In the genomic region with DNA sequence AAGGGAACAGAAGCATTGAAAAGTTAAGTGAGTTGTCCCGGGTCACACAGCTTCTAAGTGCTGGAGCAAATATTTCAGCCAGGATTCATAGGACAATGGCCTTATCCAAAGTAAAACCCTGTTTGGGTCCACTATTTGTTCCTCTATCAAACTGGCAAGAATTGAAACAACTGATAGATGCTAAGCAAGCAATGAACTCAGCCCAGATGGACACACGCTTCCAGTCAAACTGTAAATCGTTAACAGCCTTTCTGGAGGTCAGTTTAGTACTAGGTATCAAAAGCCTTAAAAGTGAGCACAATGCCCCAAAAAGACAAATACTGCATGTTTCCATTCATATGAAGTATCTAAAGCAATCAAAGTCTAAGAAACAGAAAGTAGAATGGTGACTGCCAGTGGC, we compare ENCODE assay signal across 9 cellular contexts. TPM values are rescaled to one million over a fixed set of nuclear protein-coding genes. Genes with fewer than 3 reads are reported as not detected.
A peak's percentile ranks its signal among the peaks of the same experiment; 100 is the strongest.
DNase-seq lines count a peak whose midpoint lies in the region; ATAC-seq and TF ChIP-seq lines count a peak whose summit lies in the region.
"Had no signal": no experiment of that assay in that cellular context is flagged by ENCODE, and none has a peak within 500 bp of the region (broad histone marks: within the 10 kb centered on the region; RNA-seq: fewer than 3 reads in every experiment).

No MANE protein-coding gene starts in this region.

- H3K9me3 ChIP-seq in breast epithelium (no peaks in the 10 kb centered on the region), upper lobe of right lung (no peaks in the 10 kb centered on the region)
- H3K9me3 ChIP-seq: BE2C had no signal

- peak overlapping the region; percentile 71 for H3K4me3 Mint-ChIP-seq in MCF 10A (ENCODE audit: unreplicated experiment)
- H3K4me3 Mint-ChIP-seq in activated naive CD8-positive, alpha-beta T cell treated with anti-CD3 and anti-CD28 coated beads, Interleukin-2, amount 10 ng/mL, durations not matched to agents 7 days and 5 days = peak overlapping the region; percentile 86
- H3K4me3 Mint-ChIP-seq in mesothelial cell of epicardium = peak overlapping the region; percentile 65
- H3K4me3 Mint-ChIP-seq in stimulated activated memory B cell treated with anti-CD40 and anti-IgM and Interleukin-4, amounts not matched to agents 10 μg/mL and 1 μg/mL and 100 μg/mL, for 72 hours = no peak overlapping the region

- H3K9me3 Mint-ChIP-seq in MCF 10A (ENCODE audit: unreplicated experiment) = no peaks in the 10 kb centered on the region
- H3K9me3 Mint-ChIP-seq in activated naive CD8-positive, alpha-beta T cell treated with anti-CD3 and anti-CD28 coated beads, Interleukin-2, amount 10 ng/mL, durations not matched to agents 7 days and 5 days = no peaks in the 10 kb centered on the region
- peaks cover 5% of the 10 kb centered on the region for H3K9me3 Mint-ChIP-seq in mesothelial cell of epicardium
- H3K9me3 Mint-ChIP-seq in stimulated activated memory B cell treated with anti-CD40 and anti-IgM and Interleukin-4, amounts not matched to agents 10 μg/mL and 1 μg/mL and 100 μg/mL, for 72 hours = no peaks in the 10 kb centered on the region

- peak overlapping the region in 1 of 3 donors; percentile 68 for H3K4me3 ChIP-seq in breast epithelium
- H3K4me3 ChIP-seq in upper lobe of right lung = peak overlapping the region; percentile 76

- DNase-seq in MCF 10A (ENCODE audit: unreplicated experiment) = no peak
- DNase-seq in breast epithelium (ENCODE audit: low spot score in 2 of 2) = no peak
- no peak for DNase-seq in activated naive CD8-positive, alpha-beta T cell treated with anti-CD3 and anti-CD28 coated beads, Interleukin-2, amount 10 ng/mL, durations not matched to agents 7 days and 5 days
- DNase-seq in mesothelial cell of epicardium (ENCODE audit: low spot score in 2 of 2, unreplicated experiment in 2 of 2) = no peak
- no peak for DNase-seq in upper lobe of right lung
- DNase-seq: BE2C had no signal

- no TSS peak for BruUV-seq in MCF 10A (replicated peaks; lab: Mats Ljungman, UMichigan)

- H3K27ac ChIP-seq in breast epithelium (no peak overlapping the region), upper lobe of right lung (no peak overlapping the region)

- H3K27me3 Mint-ChIP-seq in MCF 10A (ENCODE audit: insufficient read depth, unreplicated experiment) (no peaks in the 10 kb centered on the region), mesothelial cell of epicardium (ENCODE audit: low read depth) (no peaks in the 10 kb centered on the region)
- H3K27me3 Mint-ChIP-seq in activated naive CD8-positive, alpha-beta T cell treated with anti-CD3 and anti-CD28 coated beads, Interleukin-2, amount 10 ng/mL, durations not matched to agents 7 days and 5 days = peaks cover 2% of the 10 kb centered on the region
- no peaks in the 10 kb centered on the region for H3K27me3 Mint-ChIP-seq in stimulated activated memory B cell treated with anti-CD40 and anti-IgM and Interleukin-4, amounts not matched to agents 10 μg/mL and 1 μg/mL and 100 μg/mL, for 72 hours

- TF ChIP-seq POLR2A in breast epithelium (IDR thresholded peaks at IDR 0.05) = no peak

- POLR2A ChIA-PET in MCF 10A (lab: Yijun Ruan, JAX) = interaction anchor here (0.8 to 11.5 kb wide), 7 partner anchors 9 to 136 kb away, joined by 3 to 88 read pairs (median 4); a partner anchor contains a TSS
- POLR2A ChIA-PET in activated naive CD8-positive, alpha-beta T cell treated with anti-CD3 and anti-CD28 coated beads, Interleukin-2, amount 10 ng/mL, durations not matched to agents 7 days and 5 days (lab: Charles Lee) = interaction anchor here (0.5 to 3.8 kb wide), 5 partner anchors 17 to 1820 kb away, joined by 3 to 30 read pairs (median 4); a partner anchor contains a TSS

- CTCF ChIA-PET in MCF 10A (lab: Yijun Ruan, JAX) = no interaction called here

- ATAC-seq in activated naive CD8-positive, alpha-beta T cell treated with anti-CD3 and anti-CD28 coated beads, Interleukin-2, amount 10 ng/mL, durations not matched to agents 7 days and 5 days (ENCODE audit: low read depth) = no peak
- no peak for ATAC-seq in upper lobe of right lung
- ATAC-seq in stimulated activated memory B cell treated with anti-CD40 and anti-IgM and Interleukin-4, amounts not matched to agents 10 μg/mL and 1 μg/mL and 100 μg/mL, for 72 hours = no peak
- no peak for ATAC-seq in HG03439 (IDR thresholded peaks at IDR 0.05; ENCODE audit: unreplicated experiment)
- no peak for ATAC-seq in GM21529 (IDR thresholded peaks at IDR 0.05; ENCODE audit: unreplicated experiment)

- TF ChIP-seq CTCF in MCF 10A (IDR thresholded peaks at IDR 0.05; ENCODE audit: unreplicated experiment) (no peak), breast epithelium (IDR thresholded peaks at IDR 0.05) (no peak), mesothelial cell of epicardium (IDR thresholded peaks at IDR 0.05; ENCODE audit: unreplicated experiment) (no peak), upper lobe of right lung (IDR thresholded peaks at IDR 0.05) (no peak)

- H3K4me1 Mint-ChIP-seq in MCF 10A (ENCODE audit: insufficient read depth, unreplicated experiment) (peaks cover 21% of the 10 kb centered on the region), mesothelial cell of epicardium (peaks cover 26% of the 10 kb centered on the region)
- H3K4me1 Mint-ChIP-seq in activated naive CD8-positive, alpha-beta T cell treated with anti-CD3 and anti-CD28 coated beads, Interleukin-2, amount 10 ng/mL, durations not matched to agents 7 days and 5 days = peaks cover 24% of the 10 kb centered on the region
- peaks cover 22% of the 10 kb centered on the region for H3K4me1 Mint-ChIP-seq in stimulated activated memory B cell treated with anti-CD40 and anti-IgM and Interleukin-4, amounts not matched to agents 10 μg/mL and 1 μg/mL and 100 μg/mL, for 72 hours

- H3K27ac Mint-ChIP-seq in MCF 10A (ENCODE audit: low read depth, unreplicated experiment) (no peak overlapping the region), mesothelial cell of epicardium (no peak overlapping the region)
- no peak overlapping the region for H3K27ac Mint-ChIP-seq in activated naive CD8-positive, alpha-beta T cell treated with anti-CD3 and anti-CD28 coated beads, Interleukin-2, amount 10 ng/mL, durations not matched to agents 7 days and 5 days
- H3K27ac Mint-ChIP-seq in stimulated activated memory B cell treated with anti-CD40 and anti-IgM and Interleukin-4, amounts not matched to agents 10 μg/mL and 1 μg/mL and 100 μg/mL, for 72 hours = no peak overlapping the region

- intact Hi-C loops in MCF 10A (cut with micrococcal nuclease) (no loop called here), breast epithelium (cut with DNase I; ENCODE audit: low total_unique reads) (no loop called here), upper lobe of right lung (cut with DNase I) (no loop called here)

- H3K36me3 Mint-ChIP-seq in MCF 10A (ENCODE audit: insufficient read depth, unreplicated experiment) (peaks cover 10% of the 10 kb centered on the region), mesothelial cell of epicardium (peaks cover 4% of the 10 kb centered on the region)
- H3K36me3 Mint-ChIP-seq in activated naive CD8-positive, alpha-beta T cell treated with anti-CD3 and anti-CD28 coated beads, Interleukin-2, amount 10 ng/mL, durations not matched to agents 7 days and 5 days = peaks cover 7% of the 10 kb centered on the region
- H3K36me3 Mint-ChIP-seq in stimulated activated memory B cell treated with anti-CD40 and anti-IgM and Interleukin-4, amounts not matched to agents 10 μg/mL and 1 μg/mL and 100 μg/mL, for 72 hours = no peaks in the 10 kb centered on the region

- H3K27me3 ChIP-seq in breast epithelium = no peaks in the 10 kb centered on the region
- no peaks in the 10 kb centered on the region for H3K27me3 ChIP-seq in upper lobe of right lung
- H3K27me3 ChIP-seq: BE2C had no signal

- H3K4me1 ChIP-seq in breast epithelium = peaks cover 0 to 7% of the 10 kb centered on the region in 2 donors
- H3K4me1 ChIP-seq in upper lobe of right lung = peaks cover 25% of the 10 kb centered on the region
- H3K4me1 ChIP-seq: BE2C had no signal

- no peaks in the 10 kb centered on the region for H3K36me3 ChIP-seq in breast epithelium
- no peaks in the 10 kb centered on the region for H3K36me3 ChIP-seq in upper lobe of right lung
- H3K36me3 ChIP-seq: BE2C had no signal

RNA-seq across cellular contexts. Expression of a gene that starts 0.8 kb away (rescaled TPM):
- total RNA-seq in MCF 10A (2022) (15.7 and 16.7 TPM in 2 replicates), breast epithelium (10 to 100 TPM; 21.7 to 31.5 (median 25.9) TPM), mesothelial cell of epicardium (44.3 to 48.1 TPM (median 45.4 TPM) in 3 replicates), upper lobe of right lung (19.4 TPM)
- 10 to 100 TPM; 15.8 to 18.1 TPM for total RNA-seq in activated naive CD8-positive, alpha-beta T cell treated with anti-CD3 and anti-CD28 coated beads, Interleukin-2, amount 10 ng/mL, durations not matched to agents 7 days and 5 days

RNA-seq across cellular contexts. Expression of a gene that starts 1.1 kb away (rescaled TPM):
- total RNA-seq in MCF 10A (2022) (13.2 and 17.2 TPM in 2 replicates), breast epithelium (10 to 100 TPM; 11.1 to 22.1 (median 14.9) TPM), mesothelial cell of epicardium (14.7 to 17.2 TPM (median 15.4 TPM) in 3 replicates), upper lobe of right lung (18.2 TPM)
- total RNA-seq in activated naive CD8-positive, alpha-beta T cell treated with anti-CD3 and anti-CD28 coated beads, Interleukin-2, amount 10 ng/mL, durations not matched to agents 7 days and 5 days = 1 to 10 TPM; 3.9 to 5.0 TPM

RNA-seq across cellular contexts. Expression of a gene that starts 28.4 kb away (rescaled TPM):
- total RNA-seq in MCF 10A (2022) = 8.4 and 9.5 TPM in 2 replicates
- 10 to 100 TPM in 2 of 3 donors, 1 to 10 TPM in 1; 5.8 to 18.4 (median 10.5) TPM for total RNA-seq in breast epithelium
- total RNA-seq in activated naive CD8-positive, alpha-beta T cell treated with anti-CD3 and anti-CD28 coated beads, Interleukin-2, amount 10 ng/mL, durations not matched to agents 7 days and 5 days = 10 to 100 TPM; 12.2 to 14.1 TPM
- total RNA-seq in mesothelial cell of epicardium = 14.2 to 15.2 TPM (median 14.2 TPM) in 3 replicates
- 8.2 TPM for total RNA-seq in upper lobe of right lung

RNA-seq across cellular contexts. Expression of a gene that starts 33.2 kb away (rescaled TPM):
- total RNA-seq in MCF 10A (2022) (0.17 TPM in 1 of 2 replicates, not detected in the other), breast epithelium (under 1 TPM; under 0.01 to 0.59 (median 0.16) TPM), mesothelial cell of epicardium (0.54 to 0.98 TPM (median 0.91 TPM) in 3 replicates), upper lobe of right lung (not detected)
- total RNA-seq in activated naive CD8-positive, alpha-beta T cell treated with anti-CD3 and anti-CD28 coated beads, Interleukin-2, amount 10 ng/mL, durations not matched to agents 7 days and 5 days = under 1 TPM; 0.22 to 0.48 TPM

RNA-seq across cellular contexts. Expression of a gene that starts 50.9 kb away (rescaled TPM):
- total RNA-seq in MCF 10A (2022) (11.7 and 13.8 TPM in 2 replicates), breast epithelium (10 to 100 TPM in 1 of 3 donors, 1 to 10 TPM in 2; 5.2 to 10.8 (median 6.7) TPM), mesothelial cell of epicardium (6.5 to 10.4 TPM (median 7.4 TPM) in 3 replicates), upper lobe of right lung (6.1 TPM)
- total RNA-seq in activated naive CD8-positive, alpha-beta T cell treated with anti-CD3 and anti-CD28 coated beads, Interleukin-2, amount 10 ng/mL, durations not matched to agents 7 days and 5 days = 10 to 100 TPM; 10.4 to 10.9 TPM
